10 cellular contexts compared by ENCODE assay signal in genomic region chr17:12973496-12974318, GRCh38. TPM values are rescaled to one million over a fixed set of nuclear protein-coding genes. Genes with fewer than 3 reads are reported as not detected.
DNase-seq lines count a peak whose midpoint lies in the region; ATAC-seq, FAIRE-seq and TF ChIP-seq lines count a peak whose summit lies in the region.
"Had no signal": no experiment of that assay in that cellular context is flagged by ENCODE, and none has a peak within 500 bp of the region (broad histone marks: within the 10 kb centered on the region; RNA-seq: fewer than 3 reads in every experiment).

No MANE protein-coding gene starts in this region.

- no peak for TF ChIP-seq POLR2A in H1 (IDR thresholded peaks at IDR 0.05; ENCODE audit: control extremely low read depth in 1 of 2, low read depth in 2 of 2, low read length in 2 of 2)
- no peak for TF ChIP-seq POLR2A in right lobe of liver (IDR thresholded peaks at IDR 0.05)

- H3K79me1 ChIP-seq in H1 (ENCODE audit: low read depth, low read length) = no peaks in the 10 kb centered on the region

- no peak overlapping the region for H2BK5ac ChIP-seq in H1 (ENCODE audit: low read depth, low read length)

- H3K4me2 ChIP-seq in H1 (ENCODE audit: insufficient read depth in 1 of 2, low read depth in 2 of 2, low read length in 2 of 2) (peak overlapping the region; percentile 96 to 99), OCI-LY7 (ENCODE audit: low read length) (no peak overlapping the region)

- no peak overlapping the region for H4K91ac ChIP-seq in H1 (replicated peaks; ENCODE audit: insufficient read length, low read length)

- no peak; a peak in 1 of 4 replicates for TF ChIP-seq RAD21 in H1 (IDR thresholded peaks at IDR 0.05 in 1 of 2, conservative IDR thresholded peaks at IDR 0.05 in 1 of 2; ENCODE audit: low read depth in 2 of 2, low read length in 2 of 2)

- H2AFZ ChIP-seq in H1 (ENCODE audit: low read length) (peak overlapping the region; percentile 21; the same call in 1 of the 2 replicates), OCI-LY7 (ENCODE audit: low read length) (no peak overlapping the region)

- no peaks in the 10 kb centered on the region for H3K79me2 ChIP-seq in H1 (ENCODE audit: control insufficient read depth in 1 of 2, insufficient read depth in 2 of 2, low read length in 2 of 2)
- no peaks in the 10 kb centered on the region for H3K79me2 ChIP-seq in OCI-LY7 (ENCODE audit: insufficient read depth, low read depth, low read length)

- BruUV-seq in OCI-LY7 (replicated peaks; lab: Mats Ljungman, UMichigan) = no TSS peak

- peaks cover 6% of the 10 kb centered on the region for H3K23me2 ChIP-seq in H1 (ENCODE audit: low read depth, low read length)

- H4K5ac ChIP-seq in H1 (ENCODE audit: insufficient read length, low read depth, low read length) = no peak overlapping the region

- no peaks in the 10 kb centered on the region for H3K36me3 ChIP-seq in HUES64 (ENCODE audit: insufficient read depth, low read length)
- H3K36me3 ChIP-seq in H1 (ENCODE audit: control insufficient read depth in 2 of 4, insufficient read depth in 4 of 4, low read length in 3 of 4) = no peaks in the 10 kb centered on the region
- H3K36me3 ChIP-seq in right lobe of liver = no peaks in the 10 kb centered on the region
- H3K36me3 ChIP-seq in stomach smooth muscle (ENCODE audit: control insufficient read depth in 2 of 2, insufficient read depth in 2 of 2, low read length in 2 of 2) = no peaks in the 10 kb centered on the region
- no peaks in the 10 kb centered on the region for H3K36me3 ChIP-seq in OCI-LY7 (ENCODE audit: insufficient read depth, low read length)

- H4K8ac ChIP-seq in H1 (ENCODE audit: extremely low read depth, insufficient read depth, low read length) = no peak overlapping the region; the same call in 1 of the 2 replicates

- no peak overlapping the region; the same call in 1 of the 2 replicates for H3K9ac ChIP-seq in HUES64 (ENCODE audit: low read depth, low read length)
- peak overlapping the region in 2 of 4 experiments; percentile 34 to 56; a peak in 2 of 7 replicates for H3K9ac ChIP-seq in H1 (replicated peaks in 1 of 4; ENCODE audit: extremely low read depth in 1 of 4, low read depth in 3 of 4, low read length in 3 of 4)
- peak overlapping the region in 1 of 2 donors; percentile 29 for H3K9ac ChIP-seq in stomach smooth muscle (ENCODE audit: low read length in 2 of 2)

- H3K4me1 ChIP-seq in HUES64 (ENCODE audit: insufficient read depth, low read length) (0 out of 2 replicates have a peak, but pooled peaks cover 12% of the 10 kb centered on the region), H1 (replicated peaks in 1 of 4; ENCODE audit: control insufficient read depth in 3 of 4, insufficient read depth in 4 of 4, low read length in 3 of 4) (peaks cover 6 to 18% (median 11%) of the 10 kb centered on the region in 4 experiments), right lobe of liver (peaks cover 0 to 7% (median 0%) of the 10 kb centered on the region in 4 donors), stomach smooth muscle (ENCODE audit: control insufficient read depth, insufficient read depth, low read length) (peaks cover 7% of the 10 kb centered on the region), OCI-LY7 (ENCODE audit: insufficient read depth, low read length, poor library complexity, severe bottlenecking) (no peaks in the 10 kb centered on the region)

- H3K56ac ChIP-seq in H1 (replicated peaks; ENCODE audit: insufficient read length, low read depth, low read length) = no peak overlapping the region

- TF ChIP-seq CTCF in H1 (IDR thresholded peaks at IDR 0.05; ENCODE audit: control extremely low read depth in 1 of 3, insufficient read depth in 1 of 3, low read depth in 1 of 3, low read length in 3 of 3) (no peak), right lobe of liver (IDR thresholded peaks at IDR 0.05) (no peak), OCI-LY7 (conservative IDR thresholded peaks at IDR 0.05; ENCODE audit: low read length) (no peak)

- DNase-seq in H1 (ENCODE audit: low read depth in 1 of 2, low spot score in 2 of 2) (peak in 1 of 2 experiments; percentile 66), right lobe of liver (no peak), OCI-LY7 (ENCODE audit: low spot score) (no peak), HuH-7.5 (ENCODE audit: low spot score) (no peak), kidney tubule cell (ENCODE audit: low spot score) (no peak)
- DNase-seq: T-helper 1 cell had no signal

- H3K18ac ChIP-seq in H1 (ENCODE audit: extremely low read depth, low read length) = no peak overlapping the region

- 2% methylated on average over 43 of the region's 43 CpGs for WGBS in HUES64
- 8% methylated on average over 14 of the region's 43 CpGs; no CpG with 5 or more reads in 1 of the 2 experiments for WGBS in H1 (ENCODE audit: extremely low coverage in 1 of 2, insufficient coverage in 1 of 2, insufficient read length in 1 of 2, insufficient replicate concordance in 2 of 2, low coverage in 1 of 2, low lambda C conversion rate in 2 of 2, missing lambda C conversion rate in 1 of 2), 2 experiments
- WGBS in right lobe of liver (ENCODE audit: insufficient coverage, low coverage, low lambda C conversion rate, missing lambda C conversion rate) = 8% methylated on average over 16 of the region's 43 CpGs

- no peak for FAIRE-seq in H1 (lab: Jason Lieb, UNC)

- H3K27ac ChIP-seq in HUES64 (ENCODE audit: low read depth, low read length) (no peak overlapping the region), H1 (ENCODE audit: low read depth, low read length) (no peak overlapping the region), right lobe of liver (no peak overlapping the region), stomach smooth muscle (ENCODE audit: low read length) (no peak overlapping the region), OCI-LY7 (ENCODE audit: low read depth, low read length, poor library complexity, severe bottlenecking) (no peak overlapping the region)

- H3K23ac ChIP-seq in H1 (ENCODE audit: insufficient read length) = no peak overlapping the region

- H3K27me3 ChIP-seq in HUES64 (ENCODE audit: insufficient read depth, low read length) (peaks cover 9% of the 10 kb centered on the region; the same call in 1 of the 2 replicates), H1 (replicated peaks in 1 of 4; ENCODE audit: control insufficient read depth in 3 of 4, extremely low read depth in 1 of 4, insufficient read depth in 3 of 4, low read length in 3 of 4) (no peaks in the 10 kb centered on the region), right lobe of liver (no peaks in the 10 kb centered on the region), stomach smooth muscle (ENCODE audit: control insufficient read depth in 1 of 2, insufficient read depth in 2 of 2, low read length in 2 of 2) (no peaks in the 10 kb centered on the region)

- ATAC-seq in right lobe of liver = peak; percentile 70 to 79 (median 76)
- no peak for ATAC-seq in GM18519 (IDR thresholded peaks at IDR 0.05; ENCODE audit: low FRiP score, unreplicated experiment)

- H3K4me3 ChIP-seq in HUES64 (ENCODE audit: low read length) = peak overlapping the region; percentile 58
- H3K4me3 ChIP-seq in H1 (ENCODE audit: extremely low read depth in 1 of 4, insufficient read depth in 2 of 4, low read depth in 3 of 4, low read length in 4 of 4) = peak overlapping the region; percentile 35 to 72 (median 48)
- peak overlapping the region; percentile 33 to 51 (median 36) for H3K4me3 ChIP-seq in right lobe of liver
- peak overlapping the region; percentile 53 to 73 for H3K4me3 ChIP-seq in stomach smooth muscle (ENCODE audit: low read length in 2 of 2)
- H3K4me3 ChIP-seq in OCI-LY7 (ENCODE audit: low read depth, low read length, poor library complexity, severe bottlenecking) = no peak overlapping the region
- H3K4me3 ChIP-seq: lung had no signal

- no peak overlapping the region for H3K4ac ChIP-seq in H1 (replicated peaks; ENCODE audit: insufficient read length, low read depth, low read length)

- CTCF ChIA-PET in H1 (lab: Charles Lee; ENCODE audit: partially characterized antibody) = interaction anchor here (0.6 to 1.4 kb wide), 7 partner anchors 11 to 76 kb away, joined by 3 to 4 read pairs (median 3); no protein-coding TSS in a partner anchor
- CTCF ChIA-PET in OCI-LY7 (lab: Charles Lee; ENCODE audit: unreplicated experiment) = no interaction called here

- H2BK15ac ChIP-seq in H1 (ENCODE audit: low read length) = no peak overlapping the region

- H3K9me2 ChIP-seq in OCI-LY7 (ENCODE audit: insufficient read depth, low read length) = no peaks in the 10 kb centered on the region

- H4K20me1 ChIP-seq in H1 (replicated peaks in 1 of 2; ENCODE audit: control insufficient read depth in 1 of 2, insufficient read depth in 2 of 2, low read length in 2 of 2) (no peaks in the 10 kb centered on the region), OCI-LY7 (ENCODE audit: insufficient read depth, low read length) (no peaks in the 10 kb centered on the region)

- intact Hi-C loops in right lobe of liver (cut with DNase I) = no loop called here
- intact Hi-C loops in OCI-LY7 (cut with micrococcal nuclease; ENCODE audit: unreplicated experiment) = no loop called here

- POLR2A ChIA-PET in H1 (lab: Charles Lee; ENCODE audit: partially characterized antibody) = interaction anchor here (0.6 to 6.3 kb wide), 4 partner anchors 11 to 184 kb away, joined by 3 to 27 read pairs (median 3); partner anchors contain the start of gene ARHGAP44
- POLR2A ChIA-PET in OCI-LY7 (lab: Charles Lee) = no interaction called here

- no peak overlapping the region for H2BK120ac ChIP-seq in H1 (replicated peaks; ENCODE audit: low read depth, low read length)

- H2BK20ac ChIP-seq in H1 (ENCODE audit: low read length) = no peak overlapping the region

- peak overlapping the region; percentile 80; the same call in 1 of the 2 replicates for H2BK12ac ChIP-seq in H1 (ENCODE audit: low read depth, low read length)

- H2AK5ac ChIP-seq in H1 (ENCODE audit: low read depth, low read length) = no peak overlapping the region

- H3K14ac ChIP-seq in H1 (ENCODE audit: insufficient read length) = no peak overlapping the region

- H3K9me3 ChIP-seq in HUES64 (ENCODE audit: insufficient read depth, low read depth, low read length) (no peaks in the 10 kb centered on the region), H1 (ENCODE audit: insufficient read depth in 2 of 2, low read depth in 1 of 2, low read length in 1 of 2) (no peaks in the 10 kb centered on the region), right lobe of liver (no peaks in the 10 kb centered on the region), stomach smooth muscle (ENCODE audit: control insufficient read depth in 2 of 2, low read length in 2 of 2) (no peaks in the 10 kb centered on the region), OCI-LY7 (ENCODE audit: low read length) (no peaks in the 10 kb centered on the region)

- TF ChIP-seq EP300 in H1 (IDR thresholded peaks at IDR 0.05; ENCODE audit: borderline replicate concordance in 1 of 2, low read depth in 2 of 2, low read length in 2 of 2) = no peak

RNA-seq across cellular contexts. Expression of gene ELAC2, which starts 44.1 kb away (rescaled TPM):
- 66.6 TPM for polyA plus RNA-seq in HUES64 (2013, experiment 1 of 2)
- 58.8 TPM for polyA plus RNA-seq in HUES64 (2013, experiment 2 of 2)
- total RNA-seq in H1 (2021; fragmentation: NEBNext Ultra II Directional; extraction: Animal tissue kit (Norgen Biotek cat#: 25700)) = 91.6 and 94.9 TPM in 2 replicates
- polyA plus RNA-seq in H1 (2011; rRNA removed) = 126 and 127 TPM in 2 replicates
- 117 TPM for polyA plus RNA-seq in H1 (2011; cell fraction: cytosol; rRNA removed)
- 407 TPM for polyA plus RNA-seq in H1 (2011; cell fraction: nucleus; rRNA removed)
- 76.2 to 98.4 TPM (median 90.2 TPM) in 4 replicates for polyA plus RNA-seq in H1 (2012, experiment 1 of 2)
- polyA plus RNA-seq in H1 (2012, experiment 2 of 2) = 66.2 TPM
- polyA plus RNA-seq in H1 (2013, experiment 1 of 2) = 92.9 TPM
- 78.1 TPM for polyA plus RNA-seq in H1 (2013, experiment 2 of 2)
- 244 and 256 TPM in 2 replicates for polyA minus RNA-seq in H1 (2011; rRNA and poly(A)+ RNA removed)
- polyA minus RNA-seq in H1 (2011; cell fraction: cytosol; rRNA and poly(A)+ RNA removed) = 73.7 TPM
- polyA minus RNA-seq in H1 (2011; cell fraction: nucleus; rRNA and poly(A)+ RNA removed) = 135 TPM
- total RNA-seq in right lobe of liver (10 to 100 TPM; 28.7 to 72.8 (median 36.2) TPM), OCI-LY7 (2022) (90.7 and 98.8 TPM in 2 replicates)
- total RNA-seq in OCI-LY7 (2014; rRNA removed; shearing (Covaris generic)) = 127 and 130 TPM in 2 replicates
